Comparison of ENCODE assay signal across 8 cellular contexts in the genomic region with DNA sequence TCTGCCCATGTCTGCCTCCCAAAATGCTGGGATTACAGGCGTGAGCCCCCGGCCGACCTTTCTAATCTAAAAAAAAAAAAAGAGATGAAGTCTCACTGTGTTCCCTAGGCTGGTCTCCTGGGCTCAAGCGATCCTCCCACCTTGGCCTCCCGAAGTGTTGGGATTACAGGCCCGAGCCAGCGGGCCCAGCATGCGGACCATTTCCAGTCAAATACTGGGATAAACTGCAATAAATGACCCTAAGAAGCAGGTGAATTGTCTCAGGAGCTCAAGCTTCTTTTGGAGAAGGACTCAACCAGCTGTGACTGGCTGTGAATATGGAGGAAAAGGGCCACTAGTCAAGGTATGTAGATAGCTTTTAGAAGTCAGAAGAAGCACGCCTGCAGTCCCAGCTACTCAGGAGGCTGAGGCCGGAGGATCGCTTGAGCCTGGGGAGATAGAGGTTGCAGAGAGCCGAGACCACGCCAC. TPM values are rescaled to one million over a fixed set of nuclear protein-coding genes. Genes with fewer than 3 reads are reported as not detected.
A peak's percentile ranks its signal among the peaks of the same experiment; 100 is the strongest.
DNase-seq lines count a peak whose midpoint lies in the region; ATAC-seq and TF ChIP-seq lines count a peak whose summit lies in the region.

No MANE protein-coding gene starts in this region.

- peaks cover 16% of the 10 kb centered on the region for H3K36me3 Mint-ChIP-seq in activated naive CD8-positive, alpha-beta T cell treated with anti-CD3 and anti-CD28 coated beads, Interleukin-2, amount 50 U/mL, for 24 hours (ENCODE audit: low read depth)
- H3K36me3 Mint-ChIP-seq in type B pancreatic cell = peaks cover 3% of the 10 kb centered on the region

- TF ChIP-seq CTCF in heart left ventricle (IDR thresholded peaks at IDR 0.05) (no peak), liver (IDR thresholded peaks at IDR 0.05; ENCODE audit: low read depth, low read length, missing input control) (no peak), type B pancreatic cell (conservative IDR thresholded peaks at IDR 0.05) (no peak)

- H3K4me1 Mint-ChIP-seq in activated naive CD8-positive, alpha-beta T cell treated with anti-CD3 and anti-CD28 coated beads, Interleukin-2, amount 50 U/mL, for 24 hours = peaks cover 58% of the 10 kb centered on the region
- H3K4me1 Mint-ChIP-seq in type B pancreatic cell (ENCODE audit: unreplicated experiment) = peaks cover 19% of the 10 kb centered on the region

- H3K9me3 Mint-ChIP-seq in activated naive CD8-positive, alpha-beta T cell treated with anti-CD3 and anti-CD28 coated beads, Interleukin-2, amount 50 U/mL, for 24 hours = no peaks in the 10 kb centered on the region
- no peaks in the 10 kb centered on the region for H3K9me3 Mint-ChIP-seq in type B pancreatic cell

- TF ChIP-seq POLR2A in heart left ventricle (IDR thresholded peaks at IDR 0.05) = no peak

- H3K9me3 ChIP-seq in heart left ventricle (no peaks in the 10 kb centered on the region), liver (ENCODE audit: control insufficient read depth in 4 of 4, low read length in 3 of 4) (no peaks in the 10 kb centered on the region)

- H3K4me1 ChIP-seq in heart left ventricle (peaks cover 0 to 38% (median 7%) of the 10 kb centered on the region in 12 donors), liver (ENCODE audit: control insufficient read depth in 4 of 4, insufficient read depth in 4 of 4, low read length in 3 of 4) (peaks cover 6 to 23% (median 12%) of the 10 kb centered on the region in 4 donors)

- peak overlapping the region; percentile 97 to 100 (median 100) for H3K27ac ChIP-seq in heart left ventricle
- peak overlapping the region; percentile 93 to 100 for H3K27ac ChIP-seq in liver (ENCODE audit: low read depth in 1 of 2, low read length in 2 of 2)

- peak overlapping the region; percentile 93 for H3K4me3 Mint-ChIP-seq in activated naive CD8-positive, alpha-beta T cell treated with anti-CD3 and anti-CD28 coated beads, Interleukin-2, amount 50 U/mL, for 24 hours
- H3K4me3 Mint-ChIP-seq in type B pancreatic cell = peak overlapping the region; percentile 92

- TF ChIP-seq RAD21 in liver (IDR thresholded peaks at IDR 0.05) = no peak

- H3K27me3 Mint-ChIP-seq in activated naive CD8-positive, alpha-beta T cell treated with anti-CD3 and anti-CD28 coated beads, Interleukin-2, amount 50 U/mL, for 24 hours = no peaks in the 10 kb centered on the region
- no peaks in the 10 kb centered on the region for H3K27me3 Mint-ChIP-seq in type B pancreatic cell

- peak overlapping the region; percentile 49 to 76 for H3K9ac ChIP-seq in liver (ENCODE audit: low read depth in 1 of 2, low read length in 2 of 2)

- ATAC-seq in heart left ventricle (no peak), Right ventricle myocardium superior (ENCODE audit: poor library complexity) (no peak), GM21360 (IDR thresholded peaks at IDR 0.05; ENCODE audit: unreplicated experiment) (no peak), HG02642 (IDR thresholded peaks at IDR 0.05; ENCODE audit: poor library complexity, unreplicated experiment) (no peak)
- no peak for ATAC-seq in activated naive CD8-positive, alpha-beta T cell treated with anti-CD3 and anti-CD28 coated beads, Interleukin-2, amount 50 U/mL, for 24 hours

- H3K4me3 ChIP-seq in heart left ventricle = peak overlapping the region in 11 of 12 donors; percentile 68 to 91 (median 83)
- peak overlapping the region; percentile 30 to 76 (median 40) for H3K4me3 ChIP-seq in liver (ENCODE audit: low read depth in 1 of 3, low read length in 3 of 3)

- intact Hi-C loops in heart left ventricle (cut with DNase I) (loop anchor here in 8 of 10 donors (2.0 to 10.0 kb wide), 6 partner anchors 66 to 509 kb away; no protein-coding TSS in a partner anchor), Right ventricle myocardium superior (cut with DNase I) (loop anchor here (2.0 to 5.0 kb wide), 2 partner anchors 71 to 91 kb away; no protein-coding TSS in a partner anchor)

- peak overlapping the region; percentile 99 for H3K27ac Mint-ChIP-seq in activated naive CD8-positive, alpha-beta T cell treated with anti-CD3 and anti-CD28 coated beads, Interleukin-2, amount 50 U/mL, for 24 hours
- H3K27ac Mint-ChIP-seq in type B pancreatic cell = peak overlapping the region; percentile 97

- DNase-seq in heart left ventricle (peak in 1 of 5 donors; percentile 11), Right ventricle myocardium superior (no peak), type B pancreatic cell (ENCODE audit: extremely low spot score, unreplicated experiment) (no peak), T-helper 9 cell (no peak)
- DNase-seq in activated naive CD8-positive, alpha-beta T cell treated with anti-CD3 and anti-CD28 coated beads, Interleukin-2, amount 50 U/mL, for 24 hours = no peak

- 69 to 81% (median 78%) methylated on average over 13 of the region's 13 CpGs for WGBS in heart left ventricle, 4 donors
- 72% methylated on average over 13 of the region's 13 CpGs for WGBS in liver

- H3K36me3 ChIP-seq in heart left ventricle = no peaks in the 10 kb centered on the region
- H3K36me3 ChIP-seq in liver (ENCODE audit: control insufficient read depth in 4 of 4, insufficient read depth in 3 of 4, low read depth in 1 of 4, low read length in 3 of 4) = no peaks in the 10 kb centered on the region

- H3K27me3 ChIP-seq in heart left ventricle = no peaks in the 10 kb centered on the region
- no peaks in the 10 kb centered on the region for H3K27me3 ChIP-seq in liver (ENCODE audit: control insufficient read depth in 4 of 4, insufficient read depth in 4 of 4, low read length in 3 of 4)

TF ChIP-seq in liver, 16 proteins besides CTCF, POLR2A, EP300 and RAD21:
- no peak for TF ChIP-seq YY1 (IDR thresholded peaks at IDR 0.05)

RNA-seq across cellular contexts. Expression of a gene that starts 0.6 kb away (rescaled TPM):
- total RNA-seq in heart left ventricle (10 to 100 TPM; 44.7 to 66.5 (median 54.7) TPM), Right ventricle myocardium superior (55.2 TPM), liver (10 to 100 TPM; 14.8 to 25.5 TPM), type B pancreatic cell (ENCODE audit: low replicate concordance) (17.8 and 26.9 TPM in 2 replicates)
- polyA plus RNA-seq in heart left ventricle (10 to 100 TPM; 38.4 to 89.7 TPM), liver (10 to 100 TPM; 22.0 to 22.4 TPM)

RNA-seq across cellular contexts. Expression of a gene that starts 36.0 kb away (rescaled TPM):
- total RNA-seq in heart left ventricle (10 to 100 TPM; 21.7 to 42.2 (median 34.6) TPM), Right ventricle myocardium superior (35.7 TPM), liver (10 to 100 TPM; 13.1 to 14.1 TPM), type B pancreatic cell (ENCODE audit: low replicate concordance) (32.4 and 36.4 TPM in 2 replicates)
- polyA plus RNA-seq in heart left ventricle (10 to 100 TPM in 1 of 2 donors, 1 to 10 TPM in 1; 7.1 to 27.7 TPM), liver (10 to 100 TPM in 1 of 2 donors, 1 to 10 TPM in 1; 8.6 to 11.0 TPM)
